ENCODE assay signal across 11 cellular contexts in the genomic region with DNA sequence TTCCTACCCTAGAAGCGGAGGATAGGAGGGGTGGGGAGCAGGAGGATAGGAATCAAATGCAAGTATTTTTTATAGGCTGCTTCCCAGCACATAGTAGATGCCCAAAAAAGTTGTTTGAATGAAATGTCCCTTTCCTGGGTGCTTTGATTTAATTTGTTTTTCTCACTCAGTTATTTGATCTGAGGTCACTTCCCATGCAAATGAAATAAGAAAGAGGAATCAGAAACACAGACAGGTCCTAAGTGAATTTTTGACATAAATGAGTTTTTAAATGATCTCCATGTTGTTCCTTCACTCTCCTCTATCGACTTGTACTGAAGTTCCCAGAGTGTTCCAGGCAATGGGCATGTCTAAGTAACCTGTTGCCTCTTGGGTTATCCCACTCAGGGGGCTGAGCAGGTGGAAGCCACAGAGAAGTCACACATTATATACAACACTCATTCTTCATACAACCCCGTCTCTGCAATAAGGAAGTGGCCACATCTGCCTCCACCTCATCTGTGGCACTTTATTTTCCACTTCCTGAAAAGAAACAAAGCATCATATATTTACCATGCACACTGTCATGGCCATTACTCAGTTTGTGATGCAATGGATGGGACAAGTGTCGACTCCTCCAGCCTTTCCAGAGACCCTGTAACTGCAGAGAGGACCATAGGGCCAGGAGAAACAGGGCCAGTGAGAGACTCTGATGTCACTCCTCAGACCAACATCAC.
DNase-seq lines count a peak whose midpoint lies in the region; ATAC-seq and TF ChIP-seq lines count a peak whose summit lies in the region.
"Had no signal": no experiment of that assay in that cellular context is flagged by ENCODE, and none has a peak within 500 bp of the region (broad histone marks: within the 10 kb centered on the region; RNA-seq: fewer than 3 reads in every experiment).

No MANE protein-coding gene starts in this region.

- no peak for TF ChIP-seq CTCF in BE2C (IDR thresholded peaks at IDR 0.05; ENCODE audit: low read depth, low read length)

- no peaks in the 10 kb centered on the region for H3K9me3 Mint-ChIP-seq in activated T-cell treated with anti-CD3 and anti-CD28 coated beads, Interleukin-2, amount 50 U/mL, for 24 hours
- H3K9me3 Mint-ChIP-seq in T-helper 2 cell treated with Interferon-gamma antibody and Interleukin-4, amounts not matched to agents 5 μg/mL and 100 μg/mL, for 36 hours: peaks cover 3% of the 10 kb centered on the region
- H3K9me3 Mint-ChIP-seq in stimulated activated naive CD8-positive, alpha-beta T cell treated with anti-CD3 and anti-CD28 coated beads, Interleukin-15, Interleukin-2, amounts not matched to agents 100 ng/mL and 50 ng/mL, for 24 hours: no peaks in the 10 kb centered on the region

- H3K36me3 ChIP-seq in BE2C: no peaks in the 10 kb centered on the region
- H3K36me3 ChIP-seq: right atrium auricular region, upper lobe of left lung had no signal

- peak overlapping the region; percentile 90 for H3K27ac Mint-ChIP-seq in activated T-cell treated with anti-CD3 and anti-CD28 coated beads, Interleukin-2, amount 50 U/mL, for 24 hours
- H3K27ac Mint-ChIP-seq in T-helper 2 cell treated with Interferon-gamma antibody and Interleukin-4, amounts not matched to agents 5 μg/mL and 100 μg/mL, for 36 hours: peak overlapping the region; percentile 88
- peak overlapping the region; percentile 83 for H3K27ac Mint-ChIP-seq in stimulated activated naive CD8-positive, alpha-beta T cell treated with anti-CD3 and anti-CD28 coated beads, Interleukin-15, Interleukin-2, amounts not matched to agents 100 ng/mL and 50 ng/mL, for 24 hours

- H3K27me3 ChIP-seq in BE2C: no peaks in the 10 kb centered on the region
- H3K27me3 ChIP-seq: right atrium auricular region, upper lobe of left lung had no signal

- DNase-seq in activated T-cell treated with anti-CD3 and anti-CD28 coated beads, Interleukin-2, amount 50 U/mL, for 24 hours: no peak
- DNase-seq in activated T-cell treated with anti-CD3 and anti-CD28 coated beads, Interleukin-2, amount 50 U/mL, for 1 hour: no peak
- peak; percentile 41 for DNase-seq in T-helper 2 cell treated with Interferon-gamma antibody and Interleukin-4, amounts not matched to agents 5 μg/mL and 100 μg/mL, for 36 hours (ENCODE audit: low spot score)
- DNase-seq in BE2C (no peak), NCI-H526 (lab: John Stamatoyannopoulos, UW) (no peak)
- DNase-seq: upper lobe of left lung had no signal

- no peaks in the 10 kb centered on the region for H3K27me3 Mint-ChIP-seq in activated T-cell treated with anti-CD3 and anti-CD28 coated beads, Interleukin-2, amount 50 U/mL, for 24 hours
- no peaks in the 10 kb centered on the region for H3K27me3 Mint-ChIP-seq in T-helper 2 cell treated with Interferon-gamma antibody and Interleukin-4, amounts not matched to agents 5 μg/mL and 100 μg/mL, for 36 hours (ENCODE audit: low read depth)
- H3K27me3 Mint-ChIP-seq in stimulated activated naive CD8-positive, alpha-beta T cell treated with anti-CD3 and anti-CD28 coated beads, Interleukin-15, Interleukin-2, amounts not matched to agents 100 ng/mL and 50 ng/mL, for 24 hours: no peaks in the 10 kb centered on the region

- H3K4me1 ChIP-seq in BE2C: peaks cover 4% of the 10 kb centered on the region; the same call in 1 of the 2 replicates

- H3K36me3 Mint-ChIP-seq in activated T-cell treated with anti-CD3 and anti-CD28 coated beads, Interleukin-2, amount 50 U/mL, for 24 hours (ENCODE audit: low read depth): no peaks in the 10 kb centered on the region
- H3K36me3 Mint-ChIP-seq in T-helper 2 cell treated with Interferon-gamma antibody and Interleukin-4, amounts not matched to agents 5 μg/mL and 100 μg/mL, for 36 hours (ENCODE audit: low read depth): peaks cover 5% of the 10 kb centered on the region
- H3K36me3 Mint-ChIP-seq in stimulated activated naive CD8-positive, alpha-beta T cell treated with anti-CD3 and anti-CD28 coated beads, Interleukin-15, Interleukin-2, amounts not matched to agents 100 ng/mL and 50 ng/mL, for 24 hours (ENCODE audit: low read depth): no peaks in the 10 kb centered on the region

- H3K4me1 Mint-ChIP-seq in activated T-cell treated with anti-CD3 and anti-CD28 coated beads, Interleukin-2, amount 50 U/mL, for 24 hours (ENCODE audit: low read depth): peaks cover 28% of the 10 kb centered on the region
- peaks cover 20% of the 10 kb centered on the region for H3K4me1 Mint-ChIP-seq in T-helper 2 cell treated with Interferon-gamma antibody and Interleukin-4, amounts not matched to agents 5 μg/mL and 100 μg/mL, for 36 hours (ENCODE audit: low read depth)
- peaks cover 33% of the 10 kb centered on the region for H3K4me1 Mint-ChIP-seq in stimulated activated naive CD8-positive, alpha-beta T cell treated with anti-CD3 and anti-CD28 coated beads, Interleukin-15, Interleukin-2, amounts not matched to agents 100 ng/mL and 50 ng/mL, for 24 hours (ENCODE audit: low read depth)

- H3K9me3 ChIP-seq in BE2C: no peaks in the 10 kb centered on the region
- H3K9me3 ChIP-seq: right atrium auricular region, upper lobe of left lung had no signal

- peak overlapping the region; percentile 4 for H3K4me3 Mint-ChIP-seq in activated T-cell treated with anti-CD3 and anti-CD28 coated beads, Interleukin-2, amount 50 U/mL, for 24 hours
- H3K4me3 Mint-ChIP-seq in T-helper 2 cell treated with Interferon-gamma antibody and Interleukin-4, amounts not matched to agents 5 μg/mL and 100 μg/mL, for 36 hours: peak overlapping the region; percentile 30
- peak overlapping the region; percentile 36 for H3K4me3 Mint-ChIP-seq in stimulated activated naive CD8-positive, alpha-beta T cell treated with anti-CD3 and anti-CD28 coated beads, Interleukin-15, Interleukin-2, amounts not matched to agents 100 ng/mL and 50 ng/mL, for 24 hours

- no peak overlapping the region for H3K4me3 ChIP-seq in BE2C (ENCODE audit: low read depth, low read length)
- H3K4me3 ChIP-seq: right atrium auricular region, upper lobe of left lung had no signal

- peak; percentile 83 for ATAC-seq in HG03342 (IDR thresholded peaks at IDR 0.05; ENCODE audit: unreplicated experiment)
- ATAC-seq in GM19455 (IDR thresholded peaks at IDR 0.05; ENCODE audit: unreplicated experiment): no peak
- ATAC-seq: Panc1 had no signal
